24 cellular contexts compared by ENCODE assay signal in genomic region chr6:39367661-39368060, GRCh38. TPM values are rescaled to one million over a fixed set of nuclear protein-coding genes. Genes with fewer than 3 reads are reported as not detected.
DNase-seq lines count a peak whose midpoint lies in the region; FAIRE-seq and TF ChIP-seq lines count a peak whose summit lies in the region.
"Had no signal": no experiment of that assay in that cellular context is flagged by ENCODE, and none has a peak within 500 bp of the region (broad histone marks: within the 10 kb centered on the region; RNA-seq: fewer than 3 reads in every experiment).

No MANE protein-coding gene starts in this region.

- H3K4me3 Mint-ChIP-seq in activated CD4-positive, alpha-beta memory T cell treated with anti-CD3 and anti-CD28 coated beads for 36 hours, result no peak overlapping the region
- H3K4me3 Mint-ChIP-seq: CD8-positive, alpha-beta T cell; IgD-negative memory B cell had no signal

- no peak overlapping the region for H3K27ac Mint-ChIP-seq in activated CD4-positive, alpha-beta memory T cell treated with anti-CD3 and anti-CD28 coated beads for 36 hours
- H3K27ac Mint-ChIP-seq: CD8-positive, alpha-beta T cell; IgD-negative memory B cell had no signal

- intact Hi-C loops in activated CD4-positive, alpha-beta memory T cell treated with anti-CD3 and anti-CD28 coated beads for 36 hours (cut with micrococcal nuclease), result no loop called here

- CTCF ChIA-PET in activated CD4-positive, alpha-beta memory T cell treated with anti-CD3 and anti-CD28 coated beads for 36 hours (lab: Charles Lee), result interaction anchor here (1.1 kb wide), 1 partner anchor 19 kb away, joined by 3 read pairs; no protein-coding TSS in a partner anchor

- H3K36me3 ChIP-seq in adipocyte (ENCODE audit: control insufficient read depth, insufficient read depth, low read length, severe bottlenecking), result no peaks in the 10 kb centered on the region
- H3K36me3 ChIP-seq: BLaER1 treated with 17β-estradiol and CSF1 and Interleukin-3, amounts not matched to agents 10 nM and 100 nM had no signal

- no peaks in the 10 kb centered on the region for H3K27me3 ChIP-seq in adipocyte (replicated peaks; ENCODE audit: control insufficient read depth, insufficient read depth, low read length)
- H3K27me3 ChIP-seq: BLaER1 treated with 17β-estradiol and CSF1 and Interleukin-3, amounts not matched to agents 10 nM and 100 nM had no signal

- no peaks in the 10 kb centered on the region for H3K9me3 ChIP-seq in adipocyte (ENCODE audit: control insufficient read depth, low read length)
- H3K9me3 ChIP-seq: A549; BLaER1 treated with 17β-estradiol and CSF1 and Interleukin-3, amounts not matched to agents 10 nM and 100 nM; SK-N-SH had no signal

- no peak for TF ChIP-seq POLR2A in H54 (IDR thresholded peaks at IDR 0.05; ENCODE audit: low read depth, low read length)

- POLR2A ChIA-PET in activated CD4-positive, alpha-beta memory T cell treated with anti-CD3 and anti-CD28 coated beads for 36 hours (lab: Charles Lee), result no interaction called here

- H3K4me3 ChIP-seq in adipocyte (ENCODE audit: low read length), result no peak overlapping the region
- H3K4me3 ChIP-seq: A549; BLaER1 treated with 17β-estradiol and CSF1 and Interleukin-3, amounts not matched to agents 10 nM and 100 nM had no signal

- no peaks in the 10 kb centered on the region for H3K4me1 Mint-ChIP-seq in activated CD4-positive, alpha-beta memory T cell treated with anti-CD3 and anti-CD28 coated beads for 36 hours (ENCODE audit: low read depth)
- H3K4me1 Mint-ChIP-seq: IgD-negative memory B cell had no signal

- H3K4me1 ChIP-seq in adipocyte (ENCODE audit: control insufficient read depth, insufficient read depth, low read length), result peaks cover 42% of the 10 kb centered on the region
- H3K4me1 ChIP-seq: A549 had no signal

- no peaks in the 10 kb centered on the region for H3K36me3 Mint-ChIP-seq in activated CD4-positive, alpha-beta memory T cell treated with anti-CD3 and anti-CD28 coated beads for 36 hours
- H3K36me3 Mint-ChIP-seq: CD8-positive, alpha-beta T cell had no signal

- no peak for FAIRE-seq in H54 (lab: Jason Lieb, UNC)
- FAIRE-seq: A549, D721Med, HTR-8/SVneo had no signal

- H3K9ac ChIP-seq in adipocyte (ENCODE audit: low read length), result peak overlapping the region; percentile 66
- H3K9ac ChIP-seq: BLaER1 treated with 17β-estradiol and CSF1 and Interleukin-3, amounts not matched to agents 10 nM and 100 nM; SK-N-SH had no signal

- H3K27me3 Mint-ChIP-seq in activated CD4-positive, alpha-beta memory T cell treated with anti-CD3 and anti-CD28 coated beads for 36 hours, result peaks cover 10% of the 10 kb centered on the region

- DNase-seq in DMS79 treated with DMSO at 0.1 percent for 48 hours (lab: John Stamatoyannopoulos, UW), result peak; percentile 94
- peak; percentile 28 for DNase-seq in NCI-H2171 (lab: John Stamatoyannopoulos, UW)
- DNase-seq in adipocyte (ENCODE audit: low read depth), result no peak
- peak; percentile 7 for DNase-seq in medulla oblongata (ENCODE audit: extremely low spot score)
- DNase-seq in SW 1271 (lab: John Stamatoyannopoulos, UW), result no peak
- DNase-seq in H54 (ENCODE audit: insufficient read length, low spot score), result no peak
- no peak for DNase-seq in activated CD4-positive, alpha-beta memory T cell treated with anti-CD3 and anti-CD28 coated beads for 36 hours
- no peak for DNase-seq in stimulated activated CD4-positive, alpha-beta T cell treated with anti-CD3 and anti-CD28 coated beads, Interleukin-15, amount 100 ng/mL, for 24 hours
- DNase-seq: CD8-positive, alpha-beta T cell; DND-41; H7; Karpas-422; NK-92 treated with Interleukin-12 subunit alpha and Interleukin-12 subunit beta, amount 100 ng/mL, for 24 hours; SHP77; T-helper 1 cell had no signal

- H3K9me3 Mint-ChIP-seq in activated CD4-positive, alpha-beta memory T cell treated with anti-CD3 and anti-CD28 coated beads for 36 hours, result no peaks in the 10 kb centered on the region
- H3K9me3 Mint-ChIP-seq: CD8-positive, alpha-beta T cell; IgD-negative memory B cell had no signal

RNA-seq across cellular contexts. Expression of gene KCNK16, which starts 45.2 kb away (rescaled TPM):
- total RNA-seq in activated CD4-positive, alpha-beta memory T cell treated with anti-CD3 and anti-CD28 coated beads for 36 hours, result not detected
- total RNA-seq: CD8-positive, alpha-beta T cell; G401; H7; MCF 10A; OCI-LY7 had no signal

RNA-seq across cellular contexts. Expression of gene KCNK17, which starts 53.4 kb away (rescaled TPM):
- total RNA-seq in activated CD4-positive, alpha-beta memory T cell treated with anti-CD3 and anti-CD28 coated beads for 36 hours, result not detected
- total RNA-seq: CD8-positive, alpha-beta T cell; G401; MCF 10A; OCI-LY7 had no signal

Comparison
In these comparisons a context has a peak if more than half of its experiments do, and no peak if none do; other contexts are left out.
1. DNase-seq: peak in DMS79 treated with DMSO at 0.1 percent for 48 hours (single experiment), NCI-H2171 (single experiment) and medulla oblongata (single experiment); none in adipocyte (single experiment), SW 1271 (0 of 2), H54 (single experiment), activated CD4-positive, alpha-beta memory T cell treated with anti-CD3 and anti-CD28 coated beads for 36 hours (single experiment) and stimulated activated CD4-positive, alpha-beta T cell treated with anti-CD3 and anti-CD28 coated beads, Interleukin-15, amount 100 ng/mL, for 24 hours (single experiment).